ENCODE assay signal across 1 cellular context in genomic region chr11:130600616-130601015, GRCh38.
TF ChIP-seq lines count a peak whose summit lies in the region.

No MANE protein-coding gene starts in this region.

TF ChIP-seq in WTC11, 78 proteins besides CTCF, POLR2A, EP300 and RAD21:
- TF ChIP-seq AFF4 (CRISPR knock-in tag; IDR thresholded peaks at IDR 0.05; ENCODE audit: borderline replicate concordance) (no peak), RORB (CRISPR knock-in tag; IDR thresholded peaks at IDR 0.05) (no peak), MLX (CRISPR knock-in tag; IDR thresholded peaks at IDR 0.05) (no peak), TEAD4 (CRISPR knock-in tag; IDR thresholded peaks at IDR 0.05) (no peak), IRF1 (CRISPR knock-in tag; IDR thresholded peaks at IDR 0.05) (no peak)
